9 cellular contexts compared by ENCODE assay signal in genomic region chr1:16017461-16018303, GRCh38. TPM values are rescaled to one million over a fixed set of nuclear protein-coding genes. Genes with fewer than 3 reads are reported as not detected.
DNase-seq lines count a peak whose midpoint lies in the region; ATAC-seq and TF ChIP-seq lines count a peak whose summit lies in the region.
"Had no signal": no experiment of that assay in that cellular context is flagged by ENCODE, and none has a peak within 500 bp of the region (broad histone marks: within the 10 kb centered on the region; RNA-seq: fewer than 3 reads in every experiment).

Gene HSPB7, minus strand, starts transcription at chr1:16018043. Its CDS starts 80 bp downstream, at chr1:16017963.

- H3K4me1 ChIP-seq in hepatocyte (ENCODE audit: insufficient read depth) = peaks cover 51% of the 10 kb centered on the region

- no peak within 1 kb of the TSS for H3K27ac Mint-ChIP-seq in activated CD8-positive, alpha-beta T cell treated with anti-CD3 and anti-CD28 coated beads, Interleukin-2, amount 10 ng/mL, durations not matched to agents 7 days and 5 days

- no peaks in the 10 kb centered on the region for H3K9me2 ChIP-seq in hepatocyte (replicated peaks; ENCODE audit: insufficient read depth)

- no peaks in the 10 kb centered on the region for H3K36me3 ChIP-seq in hepatocyte (replicated peaks; ENCODE audit: insufficient read depth, low read depth)

- DNase-seq in GM12864 (ENCODE audit: low read depth) (no peak), amniotic epithelial cell (ENCODE audit: low read depth) (peak; percentile 80), hepatocyte (ENCODE audit: low spot score) (peak; percentile 90), skeletal muscle cell (ENCODE audit: low read depth) (peak; percentile 68), GF-D8 (lab: John Stamatoyannopoulos, UW) (no peak)
- DNase-seq in stimulated activated CD4-positive, alpha-beta T cell treated with anti-CD3 and anti-CD28 coated beads, Interleukin-1b, Interleukin-23, amount 100 ng/mL, for 48 hours = no peak
- no peak for DNase-seq in activated CD8-positive, alpha-beta T cell treated with anti-CD3 and anti-CD28 coated beads, Interleukin-2, amount 10 ng/mL, durations not matched to agents 7 days and 5 days
- DNase-seq: NCI-H187 had no signal

- POLR2A ChIA-PET in activated CD8-positive, alpha-beta T cell treated with anti-CD3 and anti-CD28 coated beads, Interleukin-2, amount 10 ng/mL, durations not matched to agents 7 days and 5 days (lab: Charles Lee) = no interaction called here

- H3K4me3 ChIP-seq in GM12864 (ENCODE audit: low read depth, low read length) (no peak within 1 kb of the TSS), hepatocyte (no peak within 1 kb of the TSS), skeletal muscle cell (ENCODE audit: low read depth, low read length) (peak within 1 kb of the TSS; percentile 13)

- H3K9me3 Mint-ChIP-seq in activated CD8-positive, alpha-beta T cell treated with anti-CD3 and anti-CD28 coated beads, Interleukin-2, amount 10 ng/mL, durations not matched to agents 7 days and 5 days (ENCODE audit: insufficient read depth) = no peaks in the 10 kb centered on the region

- WGBS in hepatocyte (ENCODE audit: low lambda C conversion rate, missing lambda C conversion rate) = 48% methylated on average over 36 of the region's 37 CpGs

- H3K9me3 ChIP-seq in hepatocyte (ENCODE audit: low read depth) = no peaks in the 10 kb centered on the region

- CTCF ChIA-PET in activated CD8-positive, alpha-beta T cell treated with anti-CD3 and anti-CD28 coated beads, Interleukin-2, amount 10 ng/mL, durations not matched to agents 7 days and 5 days (lab: Charles Lee) = interaction anchor here (1.0 kb wide), 1 partner anchor 61 kb away, joined by 4 read pairs; no protein-coding TSS in a partner anchor

- no peaks in the 10 kb centered on the region for H3K27me3 ChIP-seq in hepatocyte

- H3K79me2 ChIP-seq in hepatocyte = no peaks in the 10 kb centered on the region

- H3K36me3 Mint-ChIP-seq in activated CD8-positive, alpha-beta T cell treated with anti-CD3 and anti-CD28 coated beads, Interleukin-2, amount 10 ng/mL, durations not matched to agents 7 days and 5 days (ENCODE audit: low read depth) = no peaks in the 10 kb centered on the region

- no peak for ATAC-seq in activated CD8-positive, alpha-beta T cell treated with anti-CD3 and anti-CD28 coated beads, Interleukin-2, amount 10 ng/mL, durations not matched to agents 7 days and 5 days
- ATAC-seq in GM19467 (IDR thresholded peaks at IDR 0.05; ENCODE audit: unreplicated experiment) = no peak

- no peaks in the 10 kb centered on the region for H4K20me1 ChIP-seq in hepatocyte (ENCODE audit: insufficient read depth, poor library complexity, severe bottlenecking)

- TF ChIP-seq CTCF in GM12864 (IDR thresholded peaks at IDR 0.05; ENCODE audit: low read depth, low read length, missing control alignments) = peak; percentile 15
- no peak for TF ChIP-seq CTCF in hepatocyte (IDR thresholded peaks at IDR 0.05; ENCODE audit: poor library complexity)

- H3K4me3 Mint-ChIP-seq in activated CD8-positive, alpha-beta T cell treated with anti-CD3 and anti-CD28 coated beads, Interleukin-2, amount 10 ng/mL, durations not matched to agents 7 days and 5 days = no peak within 1 kb of the TSS

- H3K27ac ChIP-seq in hepatocyte = peak within 1 kb of the TSS; percentile 93

- H3K4me2 ChIP-seq in hepatocyte = peak within 1 kb of the TSS; percentile 63

- H3K27me3 Mint-ChIP-seq in activated CD8-positive, alpha-beta T cell treated with anti-CD3 and anti-CD28 coated beads, Interleukin-2, amount 10 ng/mL, durations not matched to agents 7 days and 5 days (ENCODE audit: low read depth) = peaks cover 4% of the 10 kb centered on the region

- H2AFZ ChIP-seq in hepatocyte = no peak within 1 kb of the TSS

- H3K4me1 Mint-ChIP-seq in activated CD8-positive, alpha-beta T cell treated with anti-CD3 and anti-CD28 coated beads, Interleukin-2, amount 10 ng/mL, durations not matched to agents 7 days and 5 days (ENCODE audit: low read depth) = no peaks in the 10 kb centered on the region

RNA-seq across cellular contexts. Expression of gene HSPB7, which starts in this region (rescaled TPM):
- 12.6 and 17.4 TPM in 2 replicates for total RNA-seq in hepatocyte
- polyA plus RNA-seq in hepatocyte = 59.4 and 66.2 TPM in 2 replicates
- total RNA-seq in activated CD8-positive, alpha-beta T cell treated with anti-CD3 and anti-CD28 coated beads, Interleukin-2, amount 10 ng/mL, durations not matched to agents 7 days and 5 days = not detected

Comparison
In these comparisons a context has a peak if more than half of its experiments do, and no peak if none do; other contexts are left out.
1. RNA of gene HSPB7 (total RNA-seq): 12.6 to 17.4 TPM in hepatocyte; not detected in activated CD8-positive, alpha-beta T cell treated with anti-CD3 and anti-CD28 coated beads, Interleukin-2, amount 10 ng/mL, durations not matched to agents 7 days and 5 days; every median in the first group is over 10 times any median in the second.
2. DNase-seq: peak in amniotic epithelial cell (single experiment), hepatocyte (single experiment) and skeletal muscle cell (single experiment); none in GM12864 (single experiment), stimulated activated CD4-positive, alpha-beta T cell treated with anti-CD3 and anti-CD28 coated beads, Interleukin-1b, Interleukin-23, amount 100 ng/mL, for 48 hours (single experiment), activated CD8-positive, alpha-beta T cell treated with anti-CD3 and anti-CD28 coated beads, Interleukin-2, amount 10 ng/mL, durations not matched to agents 7 days and 5 days (single experiment) and GF-D8 (single experiment).